Comparison of ENCODE assay signal across 2 cellular contexts in genomic region chr6:154738561-154738961, GRCh38.
TF ChIP-seq lines count a peak whose summit lies in the region.

No MANE protein-coding gene starts in this region.

TF ChIP-seq in HEK293, 187 proteins besides CTCF, POLR2A, EP300 and RAD21:
- TF ChIP-seq ZNF701 (tag by site-specific recombination; IDR thresholded peaks at IDR 0.05), result no peak
- no peak for TF ChIP-seq ZNF114 (tag by site-specific recombination; IDR thresholded peaks at IDR 0.05)
- TF ChIP-seq ZNF654 (tag by site-specific recombination; IDR thresholded peaks at IDR 0.05; ENCODE audit: low read depth), result no peak
- TF ChIP-seq ZNF639 (tag by site-specific recombination; IDR thresholded peaks at IDR 0.05), result no peak
- TF ChIP-seq PRDM1 (tag by site-specific recombination; IDR thresholded peaks at IDR 0.05), result peak; percentile 49

TF ChIP-seq in K562, 482 proteins besides CTCF, POLR2A, EP300 and RAD21:
- TF ChIP-seq ZSCAN32 (CRISPR knock-in tag; IDR thresholded peaks at IDR 0.05) (no peak), E2F3 (CRISPR knock-in tag; IDR thresholded peaks at IDR 0.05) (no peak), HDAC1 (IDR thresholded peaks at IDR 0.05) (peak in 1 of 2 experiments; percentile 39; a peak in 1 of 4 replicates), SIX5 (IDR thresholded peaks at IDR 0.05; ENCODE audit: borderline replicate concordance in 1 of 2, insufficient read depth in 1 of 2, low read depth in 1 of 2, low read length in 2 of 2) (no peak), POLR2AphosphoS5 (IDR thresholded peaks at IDR 0.05; ENCODE audit: control insufficient read depth, insufficient read depth, low read depth, low read length) (peak; percentile 40; the same call in 1 of the 2 replicates), ZNF699 (CRISPR knock-in tag; IDR thresholded peaks at IDR 0.05; ENCODE audit: insufficient replicate concordance) (no peak), KDM1A (IDR thresholded peaks at IDR 0.05) (peak; percentile 84 to 87), TAF9B (IDR thresholded peaks at IDR 0.05; ENCODE audit: partially characterized antibody) (no peak), TEAD4 (IDR thresholded peaks at IDR 0.05; ENCODE audit: low read length) (peak; percentile 26; the same call in 1 of the 2 replicates), TEAD4 (CRISPR knock-in tag; IDR thresholded peaks at IDR 0.05; ENCODE audit: borderline replicate concordance) (no peak), SMARCC2 (IDR thresholded peaks at IDR 0.05; ENCODE audit: low read depth) (no peak), RFX1 (IDR thresholded peaks at IDR 0.05) (no peak), MEF2A (IDR thresholded peaks at IDR 0.05; ENCODE audit: control insufficient read depth, low read depth, low read length) (no peak), YY1 (IDR thresholded peaks at IDR 0.05; ENCODE audit: borderline replicate concordance in 1 of 3, control insufficient read depth in 1 of 3, extremely low read depth in 1 of 3, insufficient read depth in 3 of 3, insufficient read length in 1 of 3, insufficient replicate concordance in 2 of 3, low read depth in 1 of 3, low read length in 2 of 3) (peak in 1 of 3 experiments; percentile 52), ATF4 (CRISPR knock-in tag; IDR thresholded peaks at IDR 0.05) (no peak), ZNF561 (CRISPR knock-in tag; conservative IDR thresholded peaks at IDR 0.05) (no peak), ASH1L (IDR thresholded peaks at IDR 0.05; ENCODE audit: borderline replicate concordance, low read depth, partially characterized antibody) (no peak), NFE2 (IDR thresholded peaks at IDR 0.05; ENCODE audit: low read depth) (peak; percentile 66), CCNT2 (IDR thresholded peaks at IDR 0.05; ENCODE audit: borderline replicate concordance, extremely low read depth, insufficient read length, low read depth, low read length) (no peak), MED1 (CRISPR knock-in tag; IDR thresholded peaks at IDR 0.05; ENCODE audit: borderline replicate concordance) (no peak), RCOR1 (IDR thresholded peaks at IDR 0.05; ENCODE audit: borderline replicate concordance in 1 of 2, low read depth in 2 of 2, low read length in 2 of 2) (peak in 1 of 2 experiments; percentile 50; a peak in 1 of 4 replicates)
